In the genomic region with DNA sequence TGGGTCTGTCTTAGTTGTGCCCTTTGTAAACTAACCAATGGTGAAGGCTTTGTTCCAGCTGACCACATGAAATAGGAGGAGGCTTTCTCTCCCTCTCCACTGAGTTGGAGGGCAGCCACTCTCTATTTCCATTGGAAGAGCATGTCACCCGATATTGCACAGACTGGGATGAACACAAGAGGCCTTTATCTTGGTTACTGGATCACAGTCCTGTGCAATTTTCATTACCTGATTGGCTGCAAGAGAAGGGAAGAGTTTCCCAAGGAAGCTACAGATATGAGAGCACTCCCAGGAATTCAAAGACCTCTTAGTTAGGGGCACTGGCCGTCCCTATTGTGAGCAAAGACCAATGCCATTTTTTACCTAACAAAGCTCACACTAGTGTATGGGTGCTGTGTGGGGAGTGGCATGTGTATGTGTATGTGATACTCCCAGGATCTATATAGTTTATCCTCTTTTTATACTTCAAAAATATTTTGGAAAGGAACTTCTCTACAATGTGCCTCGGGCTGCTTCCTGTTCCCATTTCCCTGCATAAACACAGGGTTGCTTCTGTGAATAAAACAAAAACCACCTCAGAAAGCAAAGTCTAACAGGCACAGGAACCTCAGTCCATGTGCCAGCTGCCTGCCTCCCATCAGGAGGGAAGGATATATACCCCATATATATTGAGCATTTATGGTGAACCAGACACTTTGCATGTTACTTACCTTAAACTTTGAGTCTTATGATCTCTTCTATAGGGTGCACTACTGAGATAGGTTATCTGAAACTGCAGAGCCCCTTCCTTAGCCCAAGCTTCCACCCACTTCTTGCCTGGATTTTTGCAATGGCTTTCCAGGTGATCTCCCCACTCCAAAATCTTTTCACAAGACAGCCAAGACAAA, we compare ENCODE assay signal across 1 cellular context.
TF ChIP-seq lines count a peak whose summit lies in the region.

No MANE protein-coding gene starts in this region.

TF ChIP-seq in HepG2, 621 proteins besides CTCF, POLR2A, EP300 and RAD21 (continued from another document and continues in another):
- TF ChIP-seq, protein P1, sequence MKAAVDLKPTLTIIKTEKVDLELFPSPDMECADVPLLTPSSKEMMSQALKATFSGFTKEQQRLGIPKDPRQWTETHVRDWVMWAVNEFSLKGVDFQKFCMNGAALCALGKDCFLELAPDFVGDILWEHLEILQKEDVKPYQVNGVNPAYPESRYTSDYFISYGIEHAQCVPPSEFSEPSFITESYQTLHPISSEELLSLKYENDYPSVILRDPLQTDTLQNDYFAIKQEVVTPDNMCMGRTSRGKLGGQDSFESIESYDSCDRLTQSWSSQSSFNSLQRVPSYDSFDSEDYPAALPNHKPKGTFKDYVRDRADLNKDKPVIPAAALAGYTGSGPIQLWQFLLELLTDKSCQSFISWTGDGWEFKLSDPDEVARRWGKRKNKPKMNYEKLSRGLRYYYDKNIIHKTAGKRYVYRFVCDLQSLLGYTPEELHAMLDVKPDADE (CRISPR knock-in tag; IDR thresholded peaks at IDR 0.05): no peak
- TF ChIP-seq, protein P2, sequence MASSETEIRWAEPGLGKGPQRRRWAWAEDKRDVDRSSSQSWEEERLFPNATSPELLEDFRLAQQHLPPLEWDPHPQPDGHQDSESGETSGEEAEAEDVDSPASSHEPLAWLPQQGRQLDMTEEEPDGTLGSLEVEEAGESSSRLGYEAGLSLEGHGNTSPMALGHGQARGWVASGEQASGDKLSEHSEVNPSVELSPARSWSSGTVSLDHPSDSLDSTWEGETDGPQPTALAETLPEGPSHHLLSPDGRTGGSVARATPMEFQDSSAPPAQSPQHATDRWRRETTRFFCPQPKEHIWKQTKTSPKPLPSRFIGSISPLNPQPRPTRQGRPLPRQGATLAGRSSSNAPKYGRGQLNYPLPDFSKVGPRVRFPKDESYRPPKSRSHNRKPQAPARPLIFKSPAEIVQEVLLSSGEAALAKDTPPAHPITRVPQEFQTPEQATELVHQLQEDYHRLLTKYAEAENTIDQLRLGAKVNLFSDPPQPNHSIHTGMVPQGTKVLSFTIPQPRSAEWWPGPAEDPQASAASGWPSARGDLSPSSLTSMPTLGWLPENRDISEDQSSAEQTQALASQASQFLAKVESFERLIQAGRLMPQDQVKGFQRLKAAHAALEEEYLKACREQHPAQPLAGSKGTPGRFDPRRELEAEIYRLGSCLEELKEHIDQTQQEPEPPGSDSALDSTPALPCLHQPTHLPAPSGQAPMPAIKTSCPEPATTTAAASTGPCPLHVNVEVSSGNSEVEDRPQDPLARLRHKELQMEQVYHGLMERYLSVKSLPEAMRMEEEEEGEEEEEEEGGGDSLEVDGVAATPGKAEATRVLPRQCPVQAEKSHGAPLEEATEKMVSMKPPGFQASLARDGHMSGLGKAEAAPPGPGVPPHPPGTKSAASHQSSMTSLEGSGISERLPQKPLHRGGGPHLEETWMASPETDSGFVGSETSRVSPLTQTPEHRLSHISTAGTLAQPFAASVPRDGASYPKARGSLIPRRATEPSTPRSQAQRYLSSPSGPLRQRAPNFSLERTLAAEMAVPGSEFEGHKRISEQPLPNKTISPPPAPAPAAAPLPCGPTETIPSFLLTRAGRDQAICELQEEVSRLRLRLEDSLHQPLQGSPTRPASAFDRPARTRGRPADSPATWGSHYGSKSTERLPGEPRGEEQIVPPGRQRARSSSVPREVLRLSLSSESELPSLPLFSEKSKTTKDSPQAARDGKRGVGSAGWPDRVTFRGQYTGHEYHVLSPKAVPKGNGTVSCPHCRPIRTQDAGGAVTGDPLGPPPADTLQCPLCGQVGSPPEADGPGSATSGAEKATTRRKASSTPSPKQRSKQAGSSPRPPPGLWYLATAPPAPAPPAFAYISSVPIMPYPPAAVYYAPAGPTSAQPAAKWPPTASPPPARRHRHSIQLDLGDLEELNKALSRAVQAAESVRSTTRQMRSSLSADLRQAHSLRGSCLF (CRISPR knock-in tag; IDR thresholded peaks at IDR 0.05; ENCODE audit: borderline replicate concordance): no peak
- 0 out of 2 replicates have a peak, but pooled peaks have one; percentile 23 for TF ChIP-seq SOX13 (IDR thresholded peaks at IDR 0.05)
- TF ChIP-seq SOX13 (CRISPR knock-in tag; conservative IDR thresholded peaks at IDR 0.05 in 1 of 2, IDR thresholded peaks at IDR 0.05 in 1 of 2): peak in 1 of 2 experiments; percentile 51; a peak in 1 of 4 replicates
- no peak for TF ChIP-seq CENPX (CRISPR knock-in tag; IDR thresholded peaks at IDR 0.05)
- no peak for TF ChIP-seq SALL2 (CRISPR knock-in tag; IDR thresholded peaks at IDR 0.05)
- TF ChIP-seq RORA (CRISPR knock-in tag; IDR thresholded peaks at IDR 0.05): no peak
- TF ChIP-seq, protein P3, sequence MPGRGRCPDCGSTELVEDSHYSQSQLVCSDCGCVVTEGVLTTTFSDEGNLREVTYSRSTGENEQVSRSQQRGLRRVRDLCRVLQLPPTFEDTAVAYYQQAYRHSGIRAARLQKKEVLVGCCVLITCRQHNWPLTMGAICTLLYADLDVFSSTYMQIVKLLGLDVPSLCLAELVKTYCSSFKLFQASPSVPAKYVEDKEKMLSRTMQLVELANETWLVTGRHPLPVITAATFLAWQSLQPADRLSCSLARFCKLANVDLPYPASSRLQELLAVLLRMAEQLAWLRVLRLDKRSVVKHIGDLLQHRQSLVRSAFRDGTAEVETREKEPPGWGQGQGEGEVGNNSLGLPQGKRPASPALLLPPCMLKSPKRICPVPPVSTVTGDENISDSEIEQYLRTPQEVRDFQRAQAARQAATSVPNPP (CRISPR knock-in tag; IDR thresholded peaks at IDR 0.05): no peak
- TF ChIP-seq RARA (CRISPR knock-in tag; IDR thresholded peaks at IDR 0.05): 0 out of 2 replicates have a peak, but pooled peaks have one; percentile 6
- no peak for TF ChIP-seq MAFK (conservative IDR thresholded peaks at IDR 0.05 in 1 of 2, IDR thresholded peaks at IDR 0.05 in 1 of 2; ENCODE audit: low read length in 2 of 2)
- TF ChIP-seq ZNF546 (CRISPR knock-in tag; conservative IDR thresholded peaks at IDR 0.05): no peak
- no peak for TF ChIP-seq NONO (IDR thresholded peaks at IDR 0.05)
- TF ChIP-seq NONO (CRISPR knock-in tag; conservative IDR thresholded peaks at IDR 0.05): no peak
- no peak for TF ChIP-seq GABPA (IDR thresholded peaks at IDR 0.05; ENCODE audit: low read depth, low read length)
- 0 out of 2 replicates have a peak, but pooled peaks have one; percentile 9 for TF ChIP-seq GABPA (CRISPR knock-in tag; IDR thresholded peaks at IDR 0.05; ENCODE audit: low read depth)
- TF ChIP-seq ZFP36L2 (CRISPR knock-in tag; IDR thresholded peaks at IDR 0.05): no peak
- TF ChIP-seq, protein P4, sequence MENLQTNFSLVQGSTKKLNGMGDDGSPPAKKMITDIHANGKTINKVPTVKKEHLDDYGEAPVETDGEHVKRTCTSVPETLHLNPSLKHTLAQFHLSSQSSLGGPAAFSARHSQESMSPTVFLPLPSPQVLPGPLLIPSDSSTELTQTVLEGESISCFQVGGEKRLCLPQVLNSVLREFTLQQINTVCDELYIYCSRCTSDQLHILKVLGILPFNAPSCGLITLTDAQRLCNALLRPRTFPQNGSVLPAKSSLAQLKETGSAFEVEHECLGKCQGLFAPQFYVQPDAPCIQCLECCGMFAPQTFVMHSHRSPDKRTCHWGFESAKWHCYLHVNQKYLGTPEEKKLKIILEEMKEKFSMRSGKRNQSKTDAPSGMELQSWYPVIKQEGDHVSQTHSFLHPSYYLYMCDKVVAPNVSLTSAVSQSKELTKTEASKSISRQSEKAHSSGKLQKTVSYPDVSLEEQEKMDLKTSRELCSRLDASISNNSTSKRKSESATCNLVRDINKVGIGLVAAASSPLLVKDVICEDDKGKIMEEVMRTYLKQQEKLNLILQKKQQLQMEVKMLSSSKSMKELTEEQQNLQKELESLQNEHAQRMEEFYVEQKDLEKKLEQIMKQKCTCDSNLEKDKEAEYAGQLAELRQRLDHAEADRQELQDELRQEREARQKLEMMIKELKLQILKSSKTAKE (CRISPR knock-in tag; IDR thresholded peaks at IDR 0.05; ENCODE audit: borderline replicate concordance): no peak
- peak; percentile 69 for TF ChIP-seq NFYB (CRISPR knock-in tag; IDR thresholded peaks at IDR 0.05)
- no peak for TF ChIP-seq GABPB1 (CRISPR knock-in tag; IDR thresholded peaks at IDR 0.05)
- no peak for TF ChIP-seq HIVEP1 (CRISPR knock-in tag; IDR thresholded peaks at IDR 0.05)
- TF ChIP-seq ZNF333 (CRISPR knock-in tag; IDR thresholded peaks at IDR 0.05; ENCODE audit: borderline replicate concordance): no peak
- TF ChIP-seq RCOR2 (CRISPR knock-in tag; IDR thresholded peaks at IDR 0.05): 0 out of 2 replicates have a peak, but pooled peaks have one; percentile 35
- TF ChIP-seq ATF1 (CRISPR knock-in tag; IDR thresholded peaks at IDR 0.05): no peak
- TF ChIP-seq, protein P5, sequence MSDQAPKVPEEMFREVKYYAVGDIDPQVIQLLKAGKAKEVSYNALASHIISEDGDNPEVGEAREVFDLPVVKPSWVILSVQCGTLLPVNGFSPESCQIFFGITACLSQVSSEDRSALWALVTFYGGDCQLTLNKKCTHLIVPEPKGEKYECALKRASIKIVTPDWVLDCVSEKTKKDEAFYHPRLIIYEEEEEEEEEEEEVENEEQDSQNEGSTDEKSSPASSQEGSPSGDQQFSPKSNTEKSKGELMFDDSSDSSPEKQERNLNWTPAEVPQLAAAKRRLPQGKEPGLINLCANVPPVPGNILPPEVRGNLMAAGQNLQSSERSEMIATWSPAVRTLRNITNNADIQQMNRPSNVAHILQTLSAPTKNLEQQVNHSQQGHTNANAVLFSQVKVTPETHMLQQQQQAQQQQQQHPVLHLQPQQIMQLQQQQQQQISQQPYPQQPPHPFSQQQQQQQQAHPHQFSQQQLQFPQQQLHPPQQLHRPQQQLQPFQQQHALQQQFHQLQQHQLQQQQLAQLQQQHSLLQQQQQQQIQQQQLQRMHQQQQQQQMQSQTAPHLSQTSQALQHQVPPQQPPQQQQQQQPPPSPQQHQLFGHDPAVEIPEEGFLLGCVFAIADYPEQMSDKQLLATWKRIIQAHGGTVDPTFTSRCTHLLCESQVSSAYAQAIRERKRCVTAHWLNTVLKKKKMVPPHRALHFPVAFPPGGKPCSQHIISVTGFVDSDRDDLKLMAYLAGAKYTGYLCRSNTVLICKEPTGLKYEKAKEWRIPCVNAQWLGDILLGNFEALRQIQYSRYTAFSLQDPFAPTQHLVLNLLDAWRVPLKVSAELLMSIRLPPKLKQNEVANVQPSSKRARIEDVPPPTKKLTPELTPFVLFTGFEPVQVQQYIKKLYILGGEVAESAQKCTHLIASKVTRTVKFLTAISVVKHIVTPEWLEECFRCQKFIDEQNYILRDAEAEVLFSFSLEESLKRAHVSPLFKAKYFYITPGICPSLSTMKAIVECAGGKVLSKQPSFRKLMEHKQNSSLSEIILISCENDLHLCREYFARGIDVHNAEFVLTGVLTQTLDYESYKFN (CRISPR knock-in tag; conservative IDR thresholded peaks at IDR 0.05): 0 out of 2 replicates have a peak, but pooled peaks have one; percentile 46
- TF ChIP-seq, protein P6, sequence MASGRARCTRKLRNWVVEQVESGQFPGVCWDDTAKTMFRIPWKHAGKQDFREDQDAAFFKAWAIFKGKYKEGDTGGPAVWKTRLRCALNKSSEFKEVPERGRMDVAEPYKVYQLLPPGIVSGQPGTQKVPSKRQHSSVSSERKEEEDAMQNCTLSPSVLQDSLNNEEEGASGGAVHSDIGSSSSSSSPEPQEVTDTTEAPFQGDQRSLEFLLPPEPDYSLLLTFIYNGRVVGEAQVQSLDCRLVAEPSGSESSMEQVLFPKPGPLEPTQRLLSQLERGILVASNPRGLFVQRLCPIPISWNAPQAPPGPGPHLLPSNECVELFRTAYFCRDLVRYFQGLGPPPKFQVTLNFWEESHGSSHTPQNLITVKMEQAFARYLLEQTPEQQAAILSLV (CRISPR knock-in tag; IDR thresholded peaks at IDR 0.05; ENCODE audit: borderline replicate concordance): no peak
- no peak for TF ChIP-seq ZNF33A (CRISPR knock-in tag; IDR thresholded peaks at IDR 0.05; ENCODE audit: borderline replicate concordance)
- no peak for TF ChIP-seq ZFP1 (CRISPR knock-in tag; IDR thresholded peaks at IDR 0.05)
- TF ChIP-seq POLR2AphosphoS5 (IDR thresholded peaks at IDR 0.05; ENCODE audit: low read depth, low read length): peak; percentile 14; the same call in 1 of the 2 replicates
- TF ChIP-seq ZNF3 (CRISPR knock-in tag; IDR thresholded peaks at IDR 0.05): no peak
- 0 out of 2 replicates have a peak, but pooled peaks have one; percentile 31 for TF ChIP-seq ZNF292 (CRISPR knock-in tag; IDR thresholded peaks at IDR 0.05; ENCODE audit: borderline replicate concordance, low read depth)
- TF ChIP-seq EHMT2 (IDR thresholded peaks at IDR 0.05; ENCODE audit: borderline replicate concordance, low read depth, low read length): no peak
- no peak for TF ChIP-seq ZNF549 (CRISPR knock-in tag; IDR thresholded peaks at IDR 0.05)
- no peak for TF ChIP-seq MZF1 (CRISPR knock-in tag; IDR thresholded peaks at IDR 0.05; ENCODE audit: borderline replicate concordance)
